ENCODE assay signal across 31 cellular contexts in genomic region chr2:30398084-30398483, GRCh38.
"Had no signal": no experiment of that assay in that cellular context is flagged by ENCODE, and none has a peak within 500 bp of the region (broad histone marks: within the 10 kb centered on the region; RNA-seq: fewer than 3 reads in every experiment).

No MANE protein-coding gene starts in this region.

- H3K9me3 ChIP-seq: Peyer's patch had no signal

- H3K4me3 ChIP-seq: Peyer's patch, SK-N-MC had no signal

- DNase-seq: activated CD4-positive, alpha-beta T cell treated with anti-CD3 and anti-CD28 coated beads for 1 hour; activated CD4-positive, alpha-beta T cell treated with anti-CD3 and anti-CD28 coated beads for 48 hours; activated CD4-positive, alpha-beta T cell treated with anti-CD3 and anti-CD28 coated beads, Interleukin-2, amount 50 U/mL, for 4 hours; activated CD4-positive, CD25-positive, alpha-beta regulatory T cell; activated CD8-positive, alpha-beta T cell treated with anti-CD3 and anti-CD28 coated beads for 36 hours; activated effector memory CD4-positive, alpha-beta T cell treated with anti-CD3 and anti-CD28 coated beads, Interleukin-2, amount 50 U/mL, for 16 hours; activated naive CD4-positive, alpha-beta T cell; activated naive CD4-positive, alpha-beta T cell treated with anti-CD3 and anti-CD28 coated beads, Interleukin-2, amount 50 U/mL, for 16 hours; activated naive CD8-positive, alpha-beta T cell treated with anti-CD3 and anti-CD28 coated beads for 36 hours; activated T-cell treated with anti-CD3 and anti-CD28 coated beads, Interleukin-2, amount 50 U/mL, for 1 hour; activated T-cell treated with anti-CD3 and anti-CD28 coated beads, Interleukin-2, amount 50 U/mL, for 72 hours; amniotic stem cell; aorta; brain microvascular endothelial cell; MM.1S; NCI-H1092 treated with DMSO at 0.1 percent for 48 hours; NCI-H1417; NCI-H146; NCI-H187; NCI-H2081; NCI-H2171 treated with DMSO at 0.1 percent for 48 hours; NCI-H226; NCI-H446 treated with DMSO at 0.1 percent for 48 hours; NCI-H524 treated with DMSO at 0.1 percent for 48 hours; Peyer's patch; RPMI8226; T1000; WERI-Rb-1 had no signal

- H3K27me3 ChIP-seq: brain microvascular endothelial cell, Peyer's patch had no signal

- ATAC-seq: activated CD8-positive, alpha-beta T cell treated with anti-CD3 and anti-CD28 coated beads for 36 hours; activated T-cell treated with anti-CD3 and anti-CD28 coated beads, Interleukin-2, amount 50 U/mL, for 72 hours; activated T-helper 17 cell treated with anti-CD3 and anti-CD28 coated beads, Interleukin-2, amount 50 U/mL, for 72 hours had no signal

- H3K27ac ChIP-seq: brain microvascular endothelial cell, KMS-11, Peyer's patch, SK-N-MC, WERI-Rb-1 had no signal

- H3K4me2 ChIP-seq: KMS-11 had no signal

- H3K36me3 ChIP-seq: brain microvascular endothelial cell, Peyer's patch, WERI-Rb-1 had no signal

- H3K9ac ChIP-seq: KMS-11 had no signal

- H3K4me1 ChIP-seq: Peyer's patch had no signal
